ENCODE assay signal across 8 cellular contexts in the genomic region with DNA sequence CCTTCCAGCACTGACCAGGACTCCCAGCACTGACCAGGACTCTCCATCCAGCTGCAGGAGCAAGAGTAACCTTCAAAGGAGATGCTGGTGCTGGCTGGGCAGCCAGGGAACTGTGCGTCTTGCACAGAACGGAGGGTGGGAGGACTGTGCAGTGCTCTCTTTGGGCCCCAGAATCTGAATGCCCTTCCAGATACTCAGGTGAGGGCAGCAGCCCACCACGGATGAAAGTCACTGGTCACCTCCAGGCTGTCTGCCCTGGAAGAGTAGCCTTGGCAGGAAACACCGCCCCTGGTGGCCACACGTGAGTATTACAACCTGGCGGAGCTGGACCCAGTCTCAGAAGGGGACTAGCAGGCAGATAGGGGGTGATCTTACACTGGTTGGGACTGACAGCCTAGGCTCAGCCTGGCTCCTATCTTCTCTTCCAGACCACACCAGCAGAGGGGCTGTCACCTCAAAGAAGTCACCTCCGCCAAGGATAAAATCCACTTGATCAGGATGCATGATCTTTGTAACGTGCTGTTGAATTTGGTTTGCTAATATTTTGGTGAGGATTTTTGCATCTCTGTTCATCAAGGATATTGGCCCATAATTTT. TPM values are rescaled to one million over a fixed set of nuclear protein-coding genes. Genes with fewer than 3 reads are reported as not detected.
A peak's percentile ranks its signal among the peaks of the same experiment; 100 is the strongest.
DNase-seq lines count a peak whose midpoint lies in the region; ATAC-seq lines count a peak whose summit lies in the region.

No MANE protein-coding gene starts in this region.

- peak; percentile 68 for DNase-seq in EH (ENCODE audit: low read depth)
- DNase-seq in NCI-H82 treated with DMSO at 0.1 percent for 48 hours (lab: John Stamatoyannopoulos, UW; ENCODE audit: unreplicated experiment), result peak; percentile 83
- peak; percentile 81 for DNase-seq in activated CD4-positive, alpha-beta memory T cell treated with anti-CD3 and anti-CD28 coated beads for 36 hours
- DNase-seq in effector CD4-positive, alpha-beta T cell, result peak; percentile 65
- peak; percentile 83 for DNase-seq in medulla oblongata (ENCODE audit: extremely low spot score)
- peak; percentile 37 to 48 for DNase-seq in stimulated activated CD8-positive, alpha-beta memory T cell treated with anti-CD3 and anti-CD28 coated beads, Interleukin-15, amount 100 ng/mL, for 4 hours (ENCODE audit: low read depth in 2 of 2)

- H3K27me3 Mint-ChIP-seq in activated CD4-positive, alpha-beta memory T cell treated with anti-CD3 and anti-CD28 coated beads for 36 hours, result peaks cover 7% of the 10 kb centered on the region

- peaks cover 2% of the 10 kb centered on the region for H3K4me1 Mint-ChIP-seq in activated CD4-positive, alpha-beta memory T cell treated with anti-CD3 and anti-CD28 coated beads for 36 hours (ENCODE audit: low read depth)

- H3K36me3 Mint-ChIP-seq in activated CD4-positive, alpha-beta memory T cell treated with anti-CD3 and anti-CD28 coated beads for 36 hours, result no peaks in the 10 kb centered on the region

- POLR2A ChIA-PET in activated CD4-positive, alpha-beta memory T cell treated with anti-CD3 and anti-CD28 coated beads for 36 hours (lab: Charles Lee), result no interaction called here

- CTCF ChIA-PET in activated CD4-positive, alpha-beta memory T cell treated with anti-CD3 and anti-CD28 coated beads for 36 hours (lab: Charles Lee), result interaction anchor here (0.6 to 2.1 kb wide), 33 partner anchors 9 to 519 kb away, joined by 3 to 16 read pairs (median 3); no protein-coding TSS in a partner anchor

- no peaks in the 10 kb centered on the region for H3K9me3 Mint-ChIP-seq in activated CD4-positive, alpha-beta memory T cell treated with anti-CD3 and anti-CD28 coated beads for 36 hours

- no peak overlapping the region for H3K27ac Mint-ChIP-seq in activated CD4-positive, alpha-beta memory T cell treated with anti-CD3 and anti-CD28 coated beads for 36 hours

- ATAC-seq in HG03565 (IDR thresholded peaks at IDR 0.05; ENCODE audit: unreplicated experiment) (peak; percentile 67), HG03095 (IDR thresholded peaks at IDR 0.05; ENCODE audit: unreplicated experiment) (no peak)

- no peak overlapping the region for H3K4me3 Mint-ChIP-seq in activated CD4-positive, alpha-beta memory T cell treated with anti-CD3 and anti-CD28 coated beads for 36 hours

- intact Hi-C loops in activated CD4-positive, alpha-beta memory T cell treated with anti-CD3 and anti-CD28 coated beads for 36 hours (cut with micrococcal nuclease), result no loop called here

RNA-seq across cellular contexts. Expression of gene SARDH, which starts 4.8 kb away (rescaled TPM):
- 1 to 10 TPM; 6.5 to 6.6 TPM for total RNA-seq in activated CD4-positive, alpha-beta memory T cell treated with anti-CD3 and anti-CD28 coated beads for 36 hours
